Comparison of ENCODE assay signal across 8 cellular contexts in genomic region chr15:72472907-72473669, GRCh38. TPM values are rescaled to one million over a fixed set of nuclear protein-coding genes. Genes with fewer than 3 reads are reported as not detected.
DNase-seq lines count a peak whose midpoint lies in the region; ATAC-seq and TF ChIP-seq lines count a peak whose summit lies in the region.

No MANE protein-coding gene starts in this region.

- peaks cover 18% of the 10 kb centered on the region for H3K36me3 Mint-ChIP-seq in activated CD4-positive, alpha-beta T cell treated with anti-CD3 and anti-CD28 coated beads, Interleukin-2, amount 10 ng/mL, durations not matched to agents 24 days and 14 days (ENCODE audit: low read depth)

- no peaks in the 10 kb centered on the region for H3K27me3 ChIP-seq in esophagus muscularis mucosa
- no peaks in the 10 kb centered on the region for H3K27me3 ChIP-seq in ovary

- H3K27ac Mint-ChIP-seq in activated CD4-positive, alpha-beta T cell treated with anti-CD3 and anti-CD28 coated beads, Interleukin-2, amount 10 ng/mL, durations not matched to agents 24 days and 14 days: peak overlapping the region; percentile 99

- H3K4me3 Mint-ChIP-seq in activated CD4-positive, alpha-beta T cell treated with anti-CD3 and anti-CD28 coated beads, Interleukin-2, amount 10 ng/mL, durations not matched to agents 24 days and 14 days: peak overlapping the region; percentile 91

- no peaks in the 10 kb centered on the region for H3K9me3 Mint-ChIP-seq in activated CD4-positive, alpha-beta T cell treated with anti-CD3 and anti-CD28 coated beads, Interleukin-2, amount 10 ng/mL, durations not matched to agents 24 days and 14 days

- WGBS in esophagus muscularis mucosa: 39% methylated on average over 5 of the region's 5 CpGs
- WGBS in ovary, 3 donors: 29 to 32% (median 31%) methylated on average over 5 of the region's 5 CpGs

- H3K27ac ChIP-seq in SK-N-MC (peak overlapping the region; percentile 95), esophagus muscularis mucosa (replicated peaks in 1 of 4) (peak overlapping the region; percentile 99 to 100 (median 100)), ovary (peak overlapping the region; percentile 99 to 100)

- TF ChIP-seq POLR2A in esophagus muscularis mucosa (IDR thresholded peaks at IDR 0.05; ENCODE audit: low read depth) (no peak), ovary (IDR thresholded peaks at IDR 0.05) (no peak)

- H3K9ac ChIP-seq in SK-N-MC (ENCODE audit: insufficient read length): peak overlapping the region; percentile 98

- DNase-seq in activated CD4-positive, alpha-beta T cell treated with anti-CD3 and anti-CD28 coated beads, Interleukin-2, amount 10 ng/mL, durations not matched to agents 24 days and 14 days: peak; percentile 64
- no peak for DNase-seq in activated CD4-positive, alpha-beta T cell treated with anti-CD3 and anti-CD28 coated beads for 1 hour
- DNase-seq in SK-N-MC (ENCODE audit: low read depth, low spot score): peak; percentile 5
- no peak for DNase-seq in esophagus muscularis mucosa (ENCODE audit: extremely low spot score)
- no peak for DNase-seq in ovary
- DNase-seq in NCI-H146 (lab: John Stamatoyannopoulos, UW): no peak
- no peak for DNase-seq in NCI-H345 (lab: John Stamatoyannopoulos, UW)

- H3K27me3 Mint-ChIP-seq in activated CD4-positive, alpha-beta T cell treated with anti-CD3 and anti-CD28 coated beads, Interleukin-2, amount 10 ng/mL, durations not matched to agents 24 days and 14 days: no peaks in the 10 kb centered on the region

- no peak for TF ChIP-seq EP300 in esophagus muscularis mucosa (IDR thresholded peaks at IDR 0.05)
- no peak for TF ChIP-seq EP300 in ovary (IDR thresholded peaks at IDR 0.05)

- no peak for ATAC-seq in activated CD4-positive, CD25-positive, alpha-beta regulatory T cell treated with anti-CD3 and anti-CD28 coated beads, Interleukin-2, amount 50 U/mL, for 24 hours

- H3K36me3 ChIP-seq in SK-N-MC (ENCODE audit: insufficient read depth, low read length): peaks cover 19% of the 10 kb centered on the region
- peaks cover 0 to 12% (median 5%) of the 10 kb centered on the region in 4 donors for H3K36me3 ChIP-seq in esophagus muscularis mucosa
- H3K36me3 ChIP-seq in ovary: no peaks in the 10 kb centered on the region

- peaks cover 33 to 43% (median 40%) of the 10 kb centered on the region in 4 donors for H3K4me1 ChIP-seq in esophagus muscularis mucosa
- peaks cover 11% of the 10 kb centered on the region for H3K4me1 ChIP-seq in ovary (ENCODE audit: insufficient read depth)

- intact Hi-C loops in activated CD4-positive, alpha-beta T cell treated with anti-CD3 and anti-CD28 coated beads, Interleukin-2, amount 10 ng/mL, durations not matched to agents 24 days and 14 days (cut with micrococcal nuclease): loop anchor here (5.0 to 10.0 kb wide), 3 partner anchors 214 to 1519 kb away; partner anchors contain the start of genes BBS4, HIGD2B, MYO9A and PML
- intact Hi-C loops in esophagus muscularis mucosa (cut with DNase I) (loop anchor here (5.0 to 10.0 kb wide), 2 partner anchors 96 to 212 kb away; partner anchors contain the start of genes BBS4, HEXA and HIGD2B), ovary (cut with DNase I) (loop anchor here in 1 of 4 donors (5.0 to 10.0 kb wide), 3 partner anchors 201 to 356 kb away; partner anchors contain the start of genes ADPGK, MYO9A, PARP6 and SENP8)

- H3K4me3 ChIP-seq in SK-N-MC (peak overlapping the region; percentile 96), esophagus muscularis mucosa (peak overlapping the region; percentile 84 to 91 (median 88)), ovary (peak overlapping the region; percentile 88)

- H3K9me3 ChIP-seq in SK-N-MC (ENCODE audit: low read depth, low read length): no peaks in the 10 kb centered on the region
- no peaks in the 10 kb centered on the region for H3K9me3 ChIP-seq in esophagus muscularis mucosa
- H3K9me3 ChIP-seq in ovary: no peaks in the 10 kb centered on the region

- peak in 1 of 3 experiments; percentile 30 for TF ChIP-seq CTCF in esophagus muscularis mucosa (IDR thresholded peaks at IDR 0.05)
- no peak for TF ChIP-seq CTCF in ovary (IDR thresholded peaks at IDR 0.05)

- H3K4me1 Mint-ChIP-seq in activated CD4-positive, alpha-beta T cell treated with anti-CD3 and anti-CD28 coated beads, Interleukin-2, amount 10 ng/mL, durations not matched to agents 24 days and 14 days: peaks cover 25% of the 10 kb centered on the region

RNA-seq across cellular contexts. Expression of gene ARIH1, which starts 1.0 kb away (rescaled TPM):
- 140 and 141 TPM in 2 replicates for total RNA-seq in activated CD4-positive, alpha-beta T cell treated with anti-CD3 and anti-CD28 coated beads, Interleukin-2, amount 10 ng/mL, durations not matched to agents 24 days and 14 days
- total RNA-seq in esophagus muscularis mucosa (10 to 100 TPM; 37.4 to 59.9 (median 43.3) TPM), ovary (100 to 1,000 TPM in 5 of 7 donors, 10 to 100 TPM in 2; 47.9 to 211 (median 171) TPM)
- polyA plus RNA-seq in ovary: 10 to 100 TPM; 33.1 to 91.2 TPM

Comparison
In these comparisons a context has a peak if more than half of its experiments do, and no peak if none do; other contexts are left out.
1. DNase-seq: peak in activated CD4-positive, alpha-beta T cell treated with anti-CD3 and anti-CD28 coated beads, Interleukin-2, amount 10 ng/mL, durations not matched to agents 24 days and 14 days (single experiment) and SK-N-MC (single experiment); none in activated CD4-positive, alpha-beta T cell treated with anti-CD3 and anti-CD28 coated beads for 1 hour (single experiment), esophagus muscularis mucosa (single experiment), ovary (0 of 5), NCI-H146 (single experiment) and NCI-H345 (single experiment).
2. Peak in every context shown above with its lines, with median percentiles within 50 percentile points of each other: H3K27ac ChIP-seq and H3K4me3 ChIP-seq.